29 cellular contexts compared by ENCODE assay signal in the genomic region with DNA sequence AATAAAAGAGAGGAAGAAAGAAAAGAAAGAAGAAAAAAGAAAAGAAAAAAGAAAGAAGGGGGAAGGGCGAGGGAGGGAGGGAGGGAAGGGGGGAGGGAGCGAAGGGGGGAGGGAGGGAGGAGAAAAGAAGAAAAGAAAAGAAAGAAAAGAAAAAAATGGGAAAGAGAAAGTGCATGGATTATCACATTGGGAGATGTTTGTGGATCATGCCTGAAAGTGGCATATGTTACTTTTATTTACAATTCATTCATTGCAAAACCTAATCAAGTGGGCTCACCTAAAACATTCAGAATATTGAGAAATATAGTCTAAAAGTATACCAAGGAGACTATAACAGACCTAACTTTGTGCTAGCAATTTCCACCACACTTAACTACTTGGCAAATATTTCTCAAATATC.
"Had no signal": no experiment of that assay in that cellular context is flagged by ENCODE, and none has a peak within 500 bp of the region (broad histone marks: within the 10 kb centered on the region; RNA-seq: fewer than 3 reads in every experiment).

No MANE protein-coding gene starts in this region.

- H3K4me3 ChIP-seq: stomach, suprapubic skin, testis, thoracic aorta, thyroid gland, tibial artery, tibial nerve, transverse colon, upper lobe of left lung, upper lobe of right lung, uterus, vagina had no signal

- H3K9me3 Mint-ChIP-seq: stimulated activated naive CD8-positive, alpha-beta T cell treated with anti-CD3 and anti-CD28 coated beads, Interleukin-15, Interleukin-2, amounts not matched to agents 100 ng/mL and 50 ng/mL, for 24 hours; type B pancreatic cell had no signal

- H3K27ac ChIP-seq: stomach, suprapubic skin, testis, thoracic aorta, thyroid gland, tibial artery, tibial nerve, transverse colon, upper lobe of left lung, upper lobe of right lung, uterus, vagina had no signal

- H3K27me3 Mint-ChIP-seq: stimulated activated memory B cell treated with anti-CD40 and anti-IgM and Interleukin-4, amounts not matched to agents 10 μg/mL and 1 μg/mL and 100 μg/mL, for 72 hours; stimulated activated naive B cell treated with anti-CD40 and anti-IgM and Interleukin-4, amounts not matched to agents 10 μg/mL and 1 μg/mL and 100 μg/mL, for 72 hours; stimulated activated naive CD8-positive, alpha-beta T cell treated with anti-CD3 and anti-CD28 coated beads, Interleukin-15, amount 100 ng/mL, for 72 hours; stimulated activated naive CD8-positive, alpha-beta T cell treated with anti-CD3 and anti-CD28 coated beads, Interleukin-15, Interleukin-2, amounts not matched to agents 100 ng/mL and 50 ng/mL, for 24 hours; type B pancreatic cell had no signal

- H3K4me1 ChIP-seq: stomach, suprapubic skin, testis, thyroid gland, tibial artery, tibial nerve, transverse colon, upper lobe of left lung, upper lobe of right lung, uterus, vagina had no signal

- H3K4me3 Mint-ChIP-seq: stimulated activated effector memory CD8-positive, alpha-beta T cell treated with anti-CD3 and anti-CD28 coated beads, Interleukin-12 subunit alpha, Interleukin-12 subunit beta, amount 100 ng/mL, for 72 hours; stimulated activated memory B cell treated with anti-CD40 and anti-IgM and Interleukin-4, amounts not matched to agents 10 μg/mL and 1 μg/mL and 100 μg/mL, for 72 hours; stimulated activated naive B cell treated with anti-CD40 and anti-IgM and Interleukin-4, amounts not matched to agents 10 μg/mL and 1 μg/mL and 100 μg/mL, for 72 hours; stimulated activated naive CD8-positive, alpha-beta T cell treated with anti-CD3 and anti-CD28 coated beads, Interleukin-15, amount 100 ng/mL, for 72 hours; stimulated activated naive CD8-positive, alpha-beta T cell treated with anti-CD3 and anti-CD28 coated beads, Interleukin-15, Interleukin-2, amounts not matched to agents 100 ng/mL and 50 ng/mL, for 24 hours; type B pancreatic cell had no signal

- H3K36me3 ChIP-seq: stomach, suprapubic skin, thoracic aorta, thyroid gland, tibial artery, tibial nerve, transverse colon, upper lobe of left lung, upper lobe of right lung, uterus, vagina had no signal

- ATAC-seq: stimulated activated effector memory CD8-positive, alpha-beta T cell treated with anti-CD3 and anti-CD28 coated beads, Interleukin-12 subunit alpha, Interleukin-12 subunit beta, amount 100 ng/mL, for 72 hours; stimulated activated memory B cell treated with anti-CD40 and anti-IgM and Interleukin-4, amounts not matched to agents 10 μg/mL and 1 μg/mL and 100 μg/mL, for 72 hours; stimulated activated naive B cell treated with anti-CD40 and anti-IgM and Interleukin-4, amounts not matched to agents 10 μg/mL and 1 μg/mL and 100 μg/mL, for 72 hours; stimulated activated naive CD8-positive, alpha-beta T cell treated with anti-CD3 and anti-CD28 coated beads, Interleukin-15, amount 100 ng/mL, for 72 hours; stimulated activated naive CD8-positive, alpha-beta T cell treated with anti-CD3 and anti-CD28 coated beads, Interleukin-15, Interleukin-2, amounts not matched to agents 100 U/mL and 50 U/mL, for 24 hours; upper lobe of right lung had no signal

- H3K9me3 ChIP-seq: suprapubic skin, testis, thoracic aorta, thyroid gland, tibial artery, transverse colon, upper lobe of left lung, upper lobe of right lung, uterus, vagina had no signal

- H3K4me1 Mint-ChIP-seq: stimulated activated effector memory CD8-positive, alpha-beta T cell treated with anti-CD3 and anti-CD28 coated beads, Interleukin-12 subunit alpha, Interleukin-12 subunit beta, amount 100 ng/mL, for 72 hours; stimulated activated memory B cell treated with anti-CD40 and anti-IgM and Interleukin-4, amounts not matched to agents 10 μg/mL and 1 μg/mL and 100 μg/mL, for 72 hours; stimulated activated naive B cell treated with anti-CD40 and anti-IgM and Interleukin-4, amounts not matched to agents 10 μg/mL and 1 μg/mL and 100 μg/mL, for 72 hours; stimulated activated naive CD8-positive, alpha-beta T cell treated with anti-CD3 and anti-CD28 coated beads, Interleukin-15, amount 100 ng/mL, for 72 hours had no signal

- FAIRE-seq: urothelium cell line had no signal

- DNase-seq: stimulated activated CD4-positive, alpha-beta T cell treated with anti-CD3 and anti-CD28 coated beads, Interleukin-2, amount 100 ng/mL, for 48 hours; stimulated activated CD4-positive, alpha-beta T cell treated with anti-CD3 and anti-CD28 coated beads, Interleukin-4, amount 100 ng/mL, for 1 hour; stimulated activated CD4-positive, alpha-beta T cell treated with anti-CD3 and anti-CD28 coated beads, Interleukin-4, amount 100 ng/mL, for 24 hours; stimulated activated CD4-positive, alpha-beta T cell treated with anti-CD3 and anti-CD28 coated beads, Interleukin-4, amount 100 ng/mL, for 4 hours; stimulated activated CD8-positive, alpha-beta memory T cell treated with anti-CD3 and anti-CD28 coated beads, Interleukin-4, amount 100 ng/mL, for 48 hours; stimulated activated naive B cell treated with anti-CD40 and anti-IgM and Interleukin-4, amounts not matched to agents 10 μg/mL and 1 μg/mL and 100 μg/mL, for 72 hours; stimulated activated naive CD4-positive, alpha-beta T cell; stimulated activated naive CD4-positive, alpha-beta T cell treated with Interleukin-2 at 50 U/mL for 16 hours; stimulated activated naive CD8-positive, alpha-beta T cell treated with anti-CD3 and anti-CD28 coated beads, Interleukin-15, amount 100 ng/mL, for 72 hours; stimulated activated naive CD8-positive, alpha-beta T cell treated with anti-CD3 and anti-CD28 coated beads, Interleukin-15, Interleukin-2, amounts not matched to agents 100 U/mL and 50 U/mL, for 24 hours; stomach; substantia nigra; testis; thyroid gland; tibial artery; transverse colon; trophoblast cell; upper lobe of left lung; upper lobe of right lung; uterus had no signal

- H3K27me3 ChIP-seq: stomach, suprapubic skin, testis, thyroid gland, tibial artery, tibial nerve, transverse colon, upper lobe of left lung, upper lobe of right lung, uterus, vagina had no signal

- H3K36me3 Mint-ChIP-seq: stimulated activated effector memory CD8-positive, alpha-beta T cell treated with anti-CD3 and anti-CD28 coated beads, Interleukin-12 subunit alpha, Interleukin-12 subunit beta, amount 100 ng/mL, for 72 hours; stimulated activated memory B cell treated with anti-CD40 and anti-IgM and Interleukin-4, amounts not matched to agents 10 μg/mL and 1 μg/mL and 100 μg/mL, for 72 hours; stimulated activated naive B cell treated with anti-CD40 and anti-IgM and Interleukin-4, amounts not matched to agents 10 μg/mL and 1 μg/mL and 100 μg/mL, for 72 hours; type B pancreatic cell had no signal

- H3K27ac Mint-ChIP-seq: stimulated activated effector memory CD8-positive, alpha-beta T cell treated with anti-CD3 and anti-CD28 coated beads, Interleukin-12 subunit alpha, Interleukin-12 subunit beta, amount 100 ng/mL, for 72 hours; stimulated activated memory B cell treated with anti-CD40 and anti-IgM and Interleukin-4, amounts not matched to agents 10 μg/mL and 1 μg/mL and 100 μg/mL, for 72 hours; stimulated activated naive B cell treated with anti-CD40 and anti-IgM and Interleukin-4, amounts not matched to agents 10 μg/mL and 1 μg/mL and 100 μg/mL, for 72 hours; stimulated activated naive CD8-positive, alpha-beta T cell treated with anti-CD3 and anti-CD28 coated beads, Interleukin-15, amount 100 ng/mL, for 72 hours; stimulated activated naive CD8-positive, alpha-beta T cell treated with anti-CD3 and anti-CD28 coated beads, Interleukin-15, Interleukin-2, amounts not matched to agents 100 ng/mL and 50 ng/mL, for 24 hours; type B pancreatic cell had no signal
